ENCODE assay signal across 23 cellular contexts in genomic region chr6:80594461-80594860, GRCh38.
DNase-seq lines count a peak whose midpoint lies in the region; ATAC-seq and TF ChIP-seq lines count a peak whose summit lies in the region.
"Had no signal": no experiment of that assay in that cellular context is flagged by ENCODE, and none has a peak within 500 bp of the region (broad histone marks: within the 10 kb centered on the region; RNA-seq: fewer than 3 reads in every experiment).

No MANE protein-coding gene starts in this region.

- CTCF ChIA-PET in IMR-90 (lab: Yijun Ruan, JAX) (no interaction called here), RWPE1 (lab: Yijun Ruan, JAX) (no interaction called here)

- H3K36me3 ChIP-seq in IMR-90 (ENCODE audit: control insufficient read depth, insufficient read depth, low read length) = no peaks in the 10 kb centered on the region
- H3K36me3 ChIP-seq: BLaER1 had no signal

- H3K27ac ChIP-seq in IMR-90 (ENCODE audit: insufficient read depth, low read length) (no peak overlapping the region), foreskin keratinocyte (no peak overlapping the region), RWPE1 (no peak overlapping the region)
- H3K27ac ChIP-seq: BLaER1 had no signal

- H3K4me1 ChIP-seq in IMR-90 (ENCODE audit: control insufficient read depth, insufficient read depth, low read length) (no peaks in the 10 kb centered on the region; the same call in 1 of the 2 replicates), foreskin keratinocyte (peaks cover 7% of the 10 kb centered on the region)
- H3K4me1 ChIP-seq: BLaER1 had no signal

- H4K91ac ChIP-seq in IMR-90 (ENCODE audit: insufficient read depth, low read depth, low read length) = no peak overlapping the region

- no peak overlapping the region for H3K23ac ChIP-seq in IMR-90 (ENCODE audit: low read depth, low read length)

- H2BK120ac ChIP-seq in IMR-90 (ENCODE audit: low read depth, low read length) = no peak overlapping the region

- no peak overlapping the region; the same call in 1 of the 2 replicates for H3K18ac ChIP-seq in IMR-90 (ENCODE audit: low read depth, low read length)

- dilution Hi-C loops in IMR-90 (cut with HindIII; ENCODE audit: low sequenced_read_pairs, unreplicated experiment) = no loop called here

- no CpG with 5 or more reads among the region's 4 CpGs for WGBS in IMR-90 (ENCODE audit: extremely low coverage in 2 of 2, insufficient read length in 1 of 2), 2 experiments

- H2BK20ac ChIP-seq in IMR-90 (ENCODE audit: low read depth, low read length) = no peak overlapping the region

- no peaks in the 10 kb centered on the region for H3K9me1 ChIP-seq in IMR-90 (ENCODE audit: insufficient read depth, low read length)

- no peak overlapping the region for H4K8ac ChIP-seq in IMR-90 (ENCODE audit: low read depth in 2 of 2, low read length in 2 of 2)

- H3K9me3 ChIP-seq in IMR-90 (ENCODE audit: control insufficient read depth, insufficient read depth, low read length) = no peaks in the 10 kb centered on the region
- H3K9me3 ChIP-seq: BLaER1 had no signal

- H2AFZ ChIP-seq in IMR-90 (replicated peaks; ENCODE audit: low read length, poor library complexity) = no peak overlapping the region

- H3K4me3 ChIP-seq in IMR-90 (ENCODE audit: insufficient read depth, low read depth, low read length) = no peak overlapping the region
- H3K4me3 ChIP-seq: BLaER1, GM12878 had no signal

- no peak overlapping the region for H2BK5ac ChIP-seq in IMR-90 (ENCODE audit: low read depth, low read length, poor library complexity, severe bottlenecking)

- in situ Hi-C loops in IMR-90 (cut with MboI; ENCODE audit: low sequenced_read_pairs) = no loop called here

- no peak overlapping the region for H2BK15ac ChIP-seq in IMR-90 (ENCODE audit: low read depth, low read length)

- POLR2A ChIA-PET in IMR-90 (lab: Charles Lee; ENCODE audit: unreplicated experiment) = no interaction called here
- POLR2A ChIA-PET in RWPE1 (lab: Yijun Ruan, JAX; ENCODE audit: low non-redundant PET) = no interaction called here

- H4K5ac ChIP-seq in IMR-90 (ENCODE audit: low read depth, low read length) = peak overlapping the region; percentile 81; the same call in 1 of the 2 replicates

- DNase-seq in EH (ENCODE audit: low read depth) (peak; percentile 38), IMR-90 (peak; percentile 28), amniotic epithelial cell (ENCODE audit: low read depth) (peak; percentile 11), foreskin keratinocyte (peak in 1 of 2 donors; percentile 48), NCI-H446 (lab: John Stamatoyannopoulos, UW) (no peak), RWPE1 (ENCODE audit: low spot score) (no peak)
- no peak for DNase-seq in activated effector memory CD4-positive, alpha-beta T cell treated with anti-CD3 and anti-CD28 coated beads, Interleukin-2, amount 50 U/mL, for 16 hours
- DNase-seq: CD4-positive, alpha-beta T cell; GDM1; H7; KBM-7; NCI-H1048; NCI-H1417; NCI-H1694; NCI-H2081; NCI-H2227 treated with DMSO at 0.1 percent for 48 hours; NCI-H510A; NCI-H69; RPMI8226; SHP77 had no signal

- no peaks in the 10 kb centered on the region for H3K79me1 ChIP-seq in IMR-90 (ENCODE audit: low read depth in 1 of 2, low read length in 2 of 2)

- H3K56ac ChIP-seq in IMR-90 (ENCODE audit: extremely low read depth, insufficient read depth, low read length) = no peak overlapping the region

- no peak overlapping the region for H3K14ac ChIP-seq in IMR-90 (replicated peaks; ENCODE audit: low read depth, low read length)

- H2AK5ac ChIP-seq in IMR-90 (ENCODE audit: low read depth, low read length) = no peak overlapping the region

- no peak overlapping the region for H3K4me2 ChIP-seq in IMR-90 (ENCODE audit: low read depth, low read length)
- H3K4me2 ChIP-seq: BLaER1 had no signal

- no peak overlapping the region for H3K9ac ChIP-seq in IMR-90 (ENCODE audit: low read depth, low read length)
- H3K9ac ChIP-seq: BLaER1 had no signal

- no peak overlapping the region for H2AK9ac ChIP-seq in IMR-90 (replicated peaks; ENCODE audit: low read depth, low read length, poor library complexity)

- H4K20me1 ChIP-seq in IMR-90 (ENCODE audit: insufficient read depth, low read length) = no peaks in the 10 kb centered on the region
- H4K20me1 ChIP-seq: BLaER1 had no signal

- H3K27me3 ChIP-seq in IMR-90 (ENCODE audit: control insufficient read depth, insufficient read depth, low read length) (no peaks in the 10 kb centered on the region), foreskin keratinocyte (no peaks in the 10 kb centered on the region)
- H3K27me3 ChIP-seq: BLaER1 had no signal

- no peak for TF ChIP-seq CTCF in IMR-90 (conservative IDR thresholded peaks at IDR 0.05; ENCODE audit: low read depth, low read length)
- TF ChIP-seq CTCF in foreskin keratinocyte (conservative IDR thresholded peaks at IDR 0.05) = no peak
- TF ChIP-seq CTCF in RWPE1 (conservative IDR thresholded peaks at IDR 0.05; ENCODE audit: low read depth) = no peak

- no peak for ATAC-seq in IMR-90 (ENCODE audit: low read depth)
- peak; percentile 53 for ATAC-seq in foreskin keratinocyte
- no peak for ATAC-seq in GM18907 (IDR thresholded peaks at IDR 0.05; ENCODE audit: unreplicated experiment)
- ATAC-seq: GM12878 had no signal

- H3K4ac ChIP-seq in IMR-90 (ENCODE audit: low read depth, low read length) = no peak overlapping the region

- no peak for TF ChIP-seq RAD21 in IMR-90 (IDR thresholded peaks at IDR 0.05; ENCODE audit: low read length)

- no TSS peak for BruUV-seq in IMR-90 (replicated peaks; lab: Mats Ljungman, UMichigan)

- intact Hi-C loops in IMR-90 (cut with micrococcal nuclease) = no loop called here

- TF ChIP-seq POLR2A in IMR-90 (IDR thresholded peaks at IDR 0.05; ENCODE audit: low read depth, low read length) = no peak

TF ChIP-seq in IMR-90, 13 proteins besides CTCF, POLR2A, EP300 and RAD21:
- TF ChIP-seq FOS (IDR thresholded peaks at IDR 0.05; ENCODE audit: low read depth, low read length) = no peak
- TF ChIP-seq, protein P1, sequence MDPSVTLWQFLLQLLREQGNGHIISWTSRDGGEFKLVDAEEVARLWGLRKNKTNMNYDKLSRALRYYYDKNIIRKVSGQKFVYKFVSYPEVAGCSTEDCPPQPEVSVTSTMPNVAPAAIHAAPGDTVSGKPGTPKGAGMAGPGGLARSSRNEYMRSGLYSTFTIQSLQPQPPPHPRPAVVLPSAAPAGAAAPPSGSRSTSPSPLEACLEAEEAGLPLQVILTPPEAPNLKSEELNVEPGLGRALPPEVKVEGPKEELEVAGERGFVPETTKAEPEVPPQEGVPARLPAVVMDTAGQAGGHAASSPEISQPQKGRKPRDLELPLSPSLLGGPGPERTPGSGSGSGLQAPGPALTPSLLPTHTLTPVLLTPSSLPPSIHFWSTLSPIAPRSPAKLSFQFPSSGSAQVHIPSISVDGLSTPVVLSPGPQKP (IDR thresholded peaks at IDR 0.05; ENCODE audit: borderline replicate concordance, low read depth, low read length) = no peak
- no peak for TF ChIP-seq NFE2L2 (IDR thresholded peaks at IDR 0.05; ENCODE audit: low read depth, low read length)
- TF ChIP-seq MAFK (IDR thresholded peaks at IDR 0.05; ENCODE audit: low read depth, low read length) = no peak
- TF ChIP-seq RFX5 (IDR thresholded peaks at IDR 0.05; ENCODE audit: low read depth, low read length) = no peak
- TF ChIP-seq SMC3 (IDR thresholded peaks at IDR 0.05; ENCODE audit: low read depth, low read length) = no peak
- TF ChIP-seq MAZ (IDR thresholded peaks at IDR 0.05; ENCODE audit: borderline replicate concordance, low read depth, low read length) = no peak
- no peak for TF ChIP-seq BHLHE40 (IDR thresholded peaks at IDR 0.05; ENCODE audit: low read depth, low read length)
- no peak for TF ChIP-seq MXI1 (IDR thresholded peaks at IDR 0.05; ENCODE audit: borderline replicate concordance, low read depth, low read length)
- no peak for TF ChIP-seq CEBPB (IDR thresholded peaks at IDR 0.05; ENCODE audit: low read depth, low read length)
- no peak for TF ChIP-seq CHD1 (IDR thresholded peaks at IDR 0.05; ENCODE audit: low read depth, low read length)

Comparison
In these comparisons a context has a peak if more than half of its experiments do, and no peak if none do; other contexts are left out.
1. DNase-seq: peak in EH (single experiment), IMR-90 (single experiment) and amniotic epithelial cell (single experiment); none in activated effector memory CD4-positive, alpha-beta T cell treated with anti-CD3 and anti-CD28 coated beads, Interleukin-2, amount 50 U/mL, for 16 hours (single experiment), NCI-H446 (0 of 2) and RWPE1 (single experiment).